ENCODE assay signal across 8 cellular contexts in the genomic region with DNA sequence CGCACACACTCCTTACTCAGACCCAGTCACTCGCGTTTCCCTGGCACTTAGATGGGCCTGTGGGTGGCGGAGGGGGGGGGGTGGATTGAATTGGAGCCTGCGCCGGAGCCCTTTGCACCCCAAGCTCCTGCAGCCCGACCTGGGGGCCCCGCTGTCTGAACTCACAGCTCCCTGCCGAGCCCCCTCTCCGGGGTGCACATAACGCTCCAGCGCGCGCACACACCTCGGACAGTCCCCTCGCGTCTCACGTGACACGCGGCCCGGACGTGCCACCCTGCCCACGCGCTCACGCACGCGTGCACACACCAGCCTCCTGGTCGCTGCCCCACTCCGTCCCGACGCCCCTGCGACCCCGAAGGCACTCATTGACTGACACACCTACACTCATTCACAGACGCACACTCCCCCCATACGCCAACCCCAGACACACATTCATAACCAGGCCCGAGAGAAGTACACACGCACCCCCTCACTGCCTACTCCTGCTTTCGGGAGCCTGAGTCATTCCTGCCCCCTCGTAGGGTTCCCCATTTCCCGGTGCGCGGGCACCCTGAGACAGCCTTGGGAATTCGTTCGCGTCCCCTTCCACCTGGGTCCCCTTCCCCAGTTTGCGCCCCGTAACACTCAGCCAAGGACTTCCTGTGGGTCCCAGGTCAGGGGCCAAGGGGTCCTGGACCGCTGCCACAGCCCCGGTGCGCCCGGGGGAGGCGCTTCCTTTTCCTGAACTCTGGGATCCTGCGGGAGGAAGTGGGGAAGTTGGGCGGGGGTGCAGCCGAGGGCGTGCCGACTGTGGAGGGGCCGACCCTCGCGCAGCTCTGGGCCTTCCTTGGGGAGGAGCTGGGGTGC. TPM values are rescaled to one million over a fixed set of nuclear protein-coding genes. Genes with fewer than 3 reads are reported as not detected.
DNase-seq lines count a peak whose midpoint lies in the region; ATAC-seq and TF ChIP-seq lines count a peak whose summit lies in the region.

No MANE protein-coding gene starts in this region.

- TF ChIP-seq EP300 in upper lobe of left lung (IDR thresholded peaks at IDR 0.05) = no peak

- peaks cover 33% of the 10 kb centered on the region for H3K4me1 ChIP-seq in CD8-positive, alpha-beta memory T cell (ENCODE audit: insufficient read depth, low read length)
- peaks cover 23 to 46% (median 28%) of the 10 kb centered on the region in 4 donors for H3K4me1 ChIP-seq in upper lobe of left lung

- H3K27me3 Mint-ChIP-seq in CD8-positive, alpha-beta memory T cell = peaks cover 0 to 2% of the 10 kb centered on the region in 2 donors
- H3K27me3 Mint-ChIP-seq in activated T-cell treated with anti-CD3 and anti-CD28 coated beads, Interleukin-2, amount 50 U/mL, for 24 hours = no peaks in the 10 kb centered on the region
- no peaks in the 10 kb centered on the region for H3K27me3 Mint-ChIP-seq in naive thymus-derived CD8-positive, alpha-beta T cell

- CTCF ChIA-PET in CD8-positive, alpha-beta memory T cell (lab: Charles Lee) = interaction anchor here (1.0 to 2.3 kb wide), 5 partner anchors 9 to 38 kb away, joined by 3 to 8 read pairs (median 3); a partner anchor contains a TSS

- H3K36me3 Mint-ChIP-seq in CD8-positive, alpha-beta memory T cell = peaks cover 0 to 4% (median 0%) of the 10 kb centered on the region in 3 donors
- H3K36me3 Mint-ChIP-seq in activated T-cell treated with anti-CD3 and anti-CD28 coated beads, Interleukin-2, amount 50 U/mL, for 24 hours (ENCODE audit: low read depth) = peaks cover 36% of the 10 kb centered on the region
- H3K36me3 Mint-ChIP-seq in naive thymus-derived CD8-positive, alpha-beta T cell = no peaks in the 10 kb centered on the region

- peak overlapping the region; percentile 51 for H3K27ac ChIP-seq in CD8-positive, alpha-beta memory T cell (ENCODE audit: low read depth, low read length)
- peak overlapping the region; percentile 81 to 95 (median 93) for H3K27ac ChIP-seq in upper lobe of left lung

- H3K4me1 Mint-ChIP-seq in CD8-positive, alpha-beta memory T cell = peaks cover 39 to 57% (median 45%) of the 10 kb centered on the region in 3 donors
- peaks cover 69% of the 10 kb centered on the region for H3K4me1 Mint-ChIP-seq in activated T-cell treated with anti-CD3 and anti-CD28 coated beads, Interleukin-2, amount 50 U/mL, for 24 hours (ENCODE audit: low read depth)
- peaks cover 25 to 39% (median 32%) of the 10 kb centered on the region in 4 donors for H3K4me1 Mint-ChIP-seq in naive thymus-derived CD8-positive, alpha-beta T cell

- no peaks in the 10 kb centered on the region for H3K36me3 ChIP-seq in CD8-positive, alpha-beta memory T cell (ENCODE audit: insufficient read depth, low read length)
- H3K36me3 ChIP-seq in upper lobe of left lung = peaks cover 0 to 18% (median 6%) of the 10 kb centered on the region in 4 donors

- peak overlapping the region; percentile 59 to 94 (median 82) for H3K27ac Mint-ChIP-seq in CD8-positive, alpha-beta memory T cell
- H3K27ac Mint-ChIP-seq in activated T-cell treated with anti-CD3 and anti-CD28 coated beads, Interleukin-2, amount 50 U/mL, for 24 hours = peak overlapping the region; percentile 92
- peak overlapping the region in 7 of 10 donors; percentile 15 to 92 (median 79) for H3K27ac Mint-ChIP-seq in naive thymus-derived CD8-positive, alpha-beta T cell

- POLR2A ChIA-PET in CD8-positive, alpha-beta memory T cell (lab: Charles Lee) = interaction anchor here (0.6 to 0.7 kb wide), 2 partner anchors 11 to 68 kb away, joined by 3 to 8 read pairs; no protein-coding TSS in a partner anchor
- POLR2A ChIA-PET in naive thymus-derived CD8-positive, alpha-beta T cell (lab: Charles Lee) = interaction anchor here (0.7 to 1.3 kb wide), 2 partner anchors 21 to 38 kb away, joined by 3 to 5 read pairs; a partner anchor contains a TSS

- peak overlapping the region; percentile 83 to 95 (median 90) for H3K4me3 Mint-ChIP-seq in CD8-positive, alpha-beta memory T cell
- H3K4me3 Mint-ChIP-seq in activated T-cell treated with anti-CD3 and anti-CD28 coated beads, Interleukin-2, amount 50 U/mL, for 24 hours = peak overlapping the region; percentile 81
- H3K4me3 Mint-ChIP-seq in naive thymus-derived CD8-positive, alpha-beta T cell = peak overlapping the region; percentile 80 to 95 (median 88)

- no peaks in the 10 kb centered on the region for H3K9me3 ChIP-seq in CD8-positive, alpha-beta memory T cell (ENCODE audit: low read length)
- no peaks in the 10 kb centered on the region for H3K9me3 ChIP-seq in upper lobe of left lung

- DNase-seq in CD8-positive, alpha-beta memory T cell = peak in 4 of 5 donors; percentile 28 to 66 (median 38)
- peak; percentile 70 for DNase-seq in NCI-H69 (lab: John Stamatoyannopoulos, UW)
- DNase-seq in activated T-cell treated with anti-CD3 and anti-CD28 coated beads, Interleukin-2, amount 50 U/mL, for 24 hours = no peak
- peak; percentile 50 for DNase-seq in fibroblast of gingiva (ENCODE audit: low read depth)
- DNase-seq in naive thymus-derived CD8-positive, alpha-beta T cell = peak in 2 of 10 donors; percentile 22 to 27
- peak; percentile 73 to 93 for DNase-seq in upper lobe of left lung
- no peak for DNase-seq in superior temporal gyrus (ENCODE audit: extremely low spot score)
- no peak for DNase-seq in NCI-H2029 treated with DMSO at 0.1 percent for 48 hours (lab: John Stamatoyannopoulos, UW)

- peak; percentile 46 to 48 for ATAC-seq in naive thymus-derived CD8-positive, alpha-beta T cell
- ATAC-seq in upper lobe of left lung (ENCODE audit: low FRiP score in 2 of 2) = peak; percentile 79 to 83

- peak overlapping the region; percentile 53 for H3K4me3 ChIP-seq in CD8-positive, alpha-beta memory T cell (ENCODE audit: low read length)
- peak overlapping the region; percentile 52 to 99 (median 94) for H3K4me3 ChIP-seq in upper lobe of left lung

- no peaks in the 10 kb centered on the region for H3K9me3 Mint-ChIP-seq in CD8-positive, alpha-beta memory T cell
- no peaks in the 10 kb centered on the region for H3K9me3 Mint-ChIP-seq in activated T-cell treated with anti-CD3 and anti-CD28 coated beads, Interleukin-2, amount 50 U/mL, for 24 hours
- H3K9me3 Mint-ChIP-seq in naive thymus-derived CD8-positive, alpha-beta T cell = no peaks in the 10 kb centered on the region

- H3K27me3 ChIP-seq in CD8-positive, alpha-beta memory T cell (ENCODE audit: insufficient read depth, low read length, poor library complexity, severe bottlenecking) = no peaks in the 10 kb centered on the region
- H3K27me3 ChIP-seq in upper lobe of left lung = no peaks in the 10 kb centered on the region

- no peak for TF ChIP-seq CTCF in upper lobe of left lung (IDR thresholded peaks at IDR 0.05)

- WGBS in upper lobe of left lung, 2 donors = 3 to 4% methylated on average over 19 to 46 of the region's 60 CpGs

- peak in 1 of 4 donors; percentile 45 for TF ChIP-seq POLR2A in upper lobe of left lung (IDR thresholded peaks at IDR 0.05)

RNA-seq across cellular contexts. Expression of a gene that starts 1.1 kb away (rescaled TPM):
- total RNA-seq in CD8-positive, alpha-beta memory T cell = 1 to 10 TPM; 6.6 to 6.7 TPM
- polyA plus RNA-seq in CD8-positive, alpha-beta memory T cell = 1.8 TPM
- total RNA-seq in naive thymus-derived CD8-positive, alpha-beta T cell = 1 to 10 TPM; 1.4 to 3.1 TPM
- polyA plus RNA-seq in naive thymus-derived CD8-positive, alpha-beta T cell = under 1 TPM in 2 of 3 donors, not detected in 1; 0.07 to 0.59 TPM
- total RNA-seq in upper lobe of left lung = 10 to 100 TPM in 4 of 6 donors, 1 to 10 TPM in 2; 6.4 to 28.3 (median 12.8) TPM

RNA-seq across cellular contexts. Expression of a gene that starts 38.0 kb away (rescaled TPM):
- total RNA-seq in CD8-positive, alpha-beta memory T cell = 10 to 100 TPM; 37.8 to 39.8 TPM
- polyA plus RNA-seq in CD8-positive, alpha-beta memory T cell = 59.6 TPM
- total RNA-seq in naive thymus-derived CD8-positive, alpha-beta T cell = 1 to 10 TPM; 1.6 to 2.1 TPM
- polyA plus RNA-seq in naive thymus-derived CD8-positive, alpha-beta T cell = 10 to 100 TPM in 1 of 3 donors, 1 to 10 TPM in 1, under 1 TPM in 1; 0.42 to 27.4 (median 1.3) TPM
- 1 to 10 TPM; 2.0 to 5.2 (median 3.4) TPM for total RNA-seq in upper lobe of left lung

RNA-seq across cellular contexts. Expression of a gene that starts 45.3 kb away (rescaled TPM):
- total RNA-seq in CD8-positive, alpha-beta memory T cell = 100 to 1,000 TPM; 907 to 915 TPM
- 35.9 TPM for polyA plus RNA-seq in CD8-positive, alpha-beta memory T cell
- total RNA-seq in naive thymus-derived CD8-positive, alpha-beta T cell = 100 to 1,000 TPM; 217 to 252 TPM
- 10 to 100 TPM; 22.8 to 32.2 (median 25.7) TPM for polyA plus RNA-seq in naive thymus-derived CD8-positive, alpha-beta T cell
- 100 to 1,000 TPM; 162 to 223 (median 175) TPM for total RNA-seq in upper lobe of left lung

Comparison
In these comparisons a context has a peak if more than half of its experiments do, and no peak if none do; other contexts are left out.
1. DNase-seq: peak in CD8-positive, alpha-beta memory T cell (4 of 5), NCI-H69 (single experiment), fibroblast of gingiva (single experiment) and upper lobe of left lung (2 of 2); none in activated T-cell treated with anti-CD3 and anti-CD28 coated beads, Interleukin-2, amount 50 U/mL, for 24 hours (single experiment), superior temporal gyrus (single experiment) and NCI-H2029 treated with DMSO at 0.1 percent for 48 hours (single experiment).
2. RNA of a gene that starts 38.0 kb away (total RNA-seq): 37.8 to 39.8 TPM in CD8-positive, alpha-beta memory T cell; 2.0 to 5.2 TPM in upper lobe of left lung and 1.6 to 2.1 TPM in naive thymus-derived CD8-positive, alpha-beta T cell; every median in the first group is over 4 times any median in the second.
3. Peak in every context shown above with its lines, with median percentiles within 50 percentile points of each other: H3K27ac Mint-ChIP-seq and H3K4me3 Mint-ChIP-seq.